ENCODE assay signal across 1 cellular context in genomic region chr19:1253514-1254080, GRCh38.
TF ChIP-seq lines count a peak whose summit lies in the region.

No MANE protein-coding gene starts in this region.

TF ChIP-seq in HepG2, 621 proteins besides CTCF, POLR2A, EP300 and RAD21 (continued from another document and continues in another):
- TF ChIP-seq HINFP (CRISPR knock-in tag; IDR thresholded peaks at IDR 0.05; ENCODE audit: low read depth) (peak; percentile 29; the same call in 1 of the 2 replicates), MYC (CRISPR knock-in tag; IDR thresholded peaks at IDR 0.05; ENCODE audit: borderline replicate concordance) (0 out of 2 replicates have a peak, but pooled peaks have one; percentile 10), ZNF713 (CRISPR knock-in tag; IDR thresholded peaks at IDR 0.05) (no peak), ZFP36 (IDR thresholded peaks at IDR 0.05; ENCODE audit: borderline replicate concordance, low read depth, low read length, partially characterized antibody) (no peak), DBP (CRISPR knock-in tag; IDR thresholded peaks at IDR 0.05; ENCODE audit: not compliant biosample characterization) (no peak), ZNF614 (CRISPR knock-in tag; IDR thresholded peaks at IDR 0.05; ENCODE audit: borderline replicate concordance) (no peak), SP4 (CRISPR knock-in tag; IDR thresholded peaks at IDR 0.05) (no peak), KDM2A (CRISPR knock-in tag; IDR thresholded peaks at IDR 0.05; ENCODE audit: borderline replicate concordance, low read depth) (no peak; the same call in 1 of the 2 replicates), MED8 (CRISPR knock-in tag; IDR thresholded peaks at IDR 0.05; ENCODE audit: insufficient replicate concordance) (peak; percentile 72), ZBTB14 (CRISPR knock-in tag; IDR thresholded peaks at IDR 0.05) (no peak), AFF4 (CRISPR knock-in tag; IDR thresholded peaks at IDR 0.05) (no peak), XBP1 (CRISPR knock-in tag; IDR thresholded peaks at IDR 0.05) (no peak), ZNF816 (CRISPR knock-in tag; IDR thresholded peaks at IDR 0.05; ENCODE audit: borderline replicate concordance) (peak; percentile 28; the same call in 1 of the 2 replicates), ZNF501 (CRISPR knock-in tag; IDR thresholded peaks at IDR 0.05) (peak; percentile 27; the same call in 1 of the 2 replicates), NFIC (IDR thresholded peaks at IDR 0.05; ENCODE audit: low read length) (peak; percentile 75; the same call in 1 of the 2 replicates), SCMH1 (CRISPR knock-in tag; IDR thresholded peaks at IDR 0.05; ENCODE audit: borderline replicate concordance) (no peak), ZNF430 (CRISPR knock-in tag; IDR thresholded peaks at IDR 0.05) (no peak), ARNT2 (CRISPR knock-in tag; IDR thresholded peaks at IDR 0.05; ENCODE audit: low read depth) (no peak), ZNF549 (CRISPR knock-in tag; IDR thresholded peaks at IDR 0.05) (no peak), ZNF280B (CRISPR knock-in tag; IDR thresholded peaks at IDR 0.05; ENCODE audit: borderline replicate concordance) (no peak), PHB2 (IDR thresholded peaks at IDR 0.05; ENCODE audit: partially characterized antibody) (no peak), SYNCRIP (IDR thresholded peaks at IDR 0.05; ENCODE audit: insufficient read depth, low read depth, low read length) (no peak), STAG1 (CRISPR knock-in tag; IDR thresholded peaks at IDR 0.05) (no peak), ZMYM2 (CRISPR knock-in tag; IDR thresholded peaks at IDR 0.05) (no peak), GMEB2 (CRISPR knock-in tag; IDR thresholded peaks at IDR 0.05; ENCODE audit: low read depth) (no peak), ZNF607 (CRISPR knock-in tag; IDR thresholded peaks at IDR 0.05; ENCODE audit: borderline replicate concordance) (no peak; the same call in 1 of the 2 replicates), ZNF598 (CRISPR knock-in tag; IDR thresholded peaks at IDR 0.05; ENCODE audit: borderline replicate concordance) (no peak), CBX5 (CRISPR knock-in tag; IDR thresholded peaks at IDR 0.05; ENCODE audit: borderline replicate concordance) (no peak), ZNF572 (CRISPR knock-in tag; IDR thresholded peaks at IDR 0.05) (no peak), BRCA1 (CRISPR knock-in tag; IDR thresholded peaks at IDR 0.05) (no peak), HCFC1 (IDR thresholded peaks at IDR 0.05; ENCODE audit: low read depth, low read length) (no peak), PPARG (CRISPR knock-in tag; conservative IDR thresholded peaks at IDR 0.05) (peak; percentile 41; the same call in 1 of the 2 replicates), IKZF5 (CRISPR knock-in tag; IDR thresholded peaks at IDR 0.05) (no peak; the same call in 1 of the 2 replicates), RARG (CRISPR knock-in tag; IDR thresholded peaks at IDR 0.05; ENCODE audit: low read depth) (no peak), JDP2 (CRISPR knock-in tag; IDR thresholded peaks at IDR 0.05; ENCODE audit: borderline replicate concordance) (no peak), RXRA (CRISPR knock-in tag; IDR thresholded peaks at IDR 0.05) (peak; percentile 90), ZSCAN29 (CRISPR knock-in tag; conservative IDR thresholded peaks at IDR 0.05) (no peak), NR1H2 (CRISPR knock-in tag; IDR thresholded peaks at IDR 0.05; ENCODE audit: borderline replicate concordance, low read depth) (no peak), CBX2 (IDR thresholded peaks at IDR 0.05; ENCODE audit: low read depth, low read length) (no peak), CBX2 (CRISPR knock-in tag; IDR thresholded peaks at IDR 0.05; ENCODE audit: low read depth) (no peak), MAFG (CRISPR knock-in tag; IDR thresholded peaks at IDR 0.05) (no peak), FOSL1 (CRISPR knock-in tag; IDR thresholded peaks at IDR 0.05; ENCODE audit: borderline replicate concordance) (no peak; the same call in 1 of the 2 replicates), NCOA2 (CRISPR knock-in tag; IDR thresholded peaks at IDR 0.05) (peak; percentile 89), BATF2 (CRISPR knock-in tag; IDR thresholded peaks at IDR 0.05) (no peak), SRF (IDR thresholded peaks at IDR 0.05; ENCODE audit: low read depth, low read length) (no peak), KDM5B (CRISPR knock-in tag; IDR thresholded peaks at IDR 0.05; ENCODE audit: borderline replicate concordance) (peak; percentile 25; the same call in 1 of the 2 replicates), KAT7 (CRISPR knock-in tag; IDR thresholded peaks at IDR 0.05; ENCODE audit: borderline replicate concordance) (no peak), FUBP1 (CRISPR knock-in tag; IDR thresholded peaks at IDR 0.05; ENCODE audit: borderline replicate concordance) (no peak), JUN (CRISPR knock-in tag; IDR thresholded peaks at IDR 0.05) (no peak; the same call in 1 of the 2 replicates), TSC22D2 (CRISPR knock-in tag; IDR thresholded peaks at IDR 0.05; ENCODE audit: borderline replicate concordance) (no peak), ZNF335 (CRISPR knock-in tag; IDR thresholded peaks at IDR 0.05) (no peak; the same call in 1 of the 2 replicates), MIER3 (CRISPR knock-in tag; IDR thresholded peaks at IDR 0.05; ENCODE audit: borderline replicate concordance) (peak; percentile 52; the same call in 1 of the 2 replicates), ZNF644 (CRISPR knock-in tag; IDR thresholded peaks at IDR 0.05; ENCODE audit: low read depth) (no peak), SMC3 (IDR thresholded peaks at IDR 0.05; ENCODE audit: low read length) (no peak), ZBTB37 (CRISPR knock-in tag; IDR thresholded peaks at IDR 0.05) (0 out of 2 replicates have a peak, but pooled peaks have one; percentile 38)
